Comparison of ENCODE assay signal across 27 cellular contexts in genomic region chr16:14520753-14521152, GRCh38.
"Had no signal": no experiment of that assay in that cellular context is flagged by ENCODE, and none has a peak within 500 bp of the region (broad histone marks: within the 10 kb centered on the region; RNA-seq: fewer than 3 reads in every experiment).

No MANE protein-coding gene starts in this region.

- H3K36me3 ChIP-seq: brain microvascular endothelial cell, gastroesophageal sphincter, transverse colon had no signal

- H3K9me3 ChIP-seq: gastroesophageal sphincter, mucosa of descending colon, testis, transverse colon had no signal

- H3K27ac Mint-ChIP-seq: activated CD4-positive, alpha-beta T cell treated with anti-CD3 and anti-CD28 coated beads for 36 hours; activated naive CD8-positive, alpha-beta T cell treated with anti-CD3 and anti-CD28 coated beads for 36 hours; T-helper 2 cell treated with Interferon-gamma antibody and Interleukin-4, amounts not matched to agents 5 μg/mL and 100 μg/mL, for 36 hours had no signal

- ATAC-seq: activated CD4-positive, alpha-beta T cell treated with anti-CD3 and anti-CD28 coated beads for 36 hours; gastroesophageal sphincter; left cardiac atrium; left ventricle myocardium superior; mucosa of descending colon; right cardiac atrium had no signal

- H3K4me2 ChIP-seq: hepatocyte had no signal

- H3K4me1 ChIP-seq: gastroesophageal sphincter, testis had no signal

- H3K27me3 ChIP-seq: brain microvascular endothelial cell, dorsolateral prefrontal cortex, gastroesophageal sphincter, hepatocyte, testis, transverse colon had no signal

- DNase-seq: activated CD4-positive, alpha-beta T cell treated with anti-CD3 and anti-CD28 coated beads, Interleukin-2, amount 50 U/mL, for 48 hours; activated CD4-positive, CD25-positive, alpha-beta regulatory T cell; activated CD8-positive, alpha-beta memory T cell treated with anti-CD3 and anti-CD28 coated beads, Interleukin-2, amount 50 U/mL, for 48 hours; activated gamma-delta T cell; activated naive CD8-positive, alpha-beta T cell treated with anti-CD3 and anti-CD28 coated beads for 36 hours; activated T-cell treated with anti-CD3 and anti-CD28 coated beads, Interleukin-2, amount 50 U/mL, for 24 hours; amniotic stem cell; brain microvascular endothelial cell; dorsolateral prefrontal cortex; left cardiac atrium; left ventricle myocardium superior; mucosa of descending colon; occipital lobe; right cardiac atrium; stimulated activated CD4-positive, alpha-beta T cell treated with anti-CD3 and anti-CD28 coated beads, Interleukin-15, amount 100 ng/mL, for 24 hours; stimulated activated CD4-positive, alpha-beta T cell treated with anti-CD3 and anti-CD28 coated beads, Interleukin-2, amount 100 ng/mL, for 24 hours; testis; transverse colon had no signal

- H3K4me3 Mint-ChIP-seq: activated CD4-positive, alpha-beta T cell treated with anti-CD3 and anti-CD28 coated beads for 36 hours; activated naive CD8-positive, alpha-beta T cell treated with anti-CD3 and anti-CD28 coated beads for 36 hours; activated T-cell treated with anti-CD3 and anti-CD28 coated beads, Interleukin-2, amount 50 U/mL, for 24 hours; neural crest cell; T-helper 2 cell treated with Interferon-gamma antibody and Interleukin-4, amounts not matched to agents 5 μg/mL and 100 μg/mL, for 36 hours had no signal

- H3K9me3 Mint-ChIP-seq: activated naive CD8-positive, alpha-beta T cell treated with anti-CD3 and anti-CD28 coated beads for 36 hours; activated T-cell treated with anti-CD3 and anti-CD28 coated beads, Interleukin-2, amount 50 U/mL, for 24 hours; neural crest cell; T-helper 2 cell treated with Interferon-gamma antibody and Interleukin-4, amounts not matched to agents 5 μg/mL and 100 μg/mL, for 36 hours had no signal

- H3K27me3 Mint-ChIP-seq: activated CD4-positive, alpha-beta T cell treated with anti-CD3 and anti-CD28 coated beads for 36 hours; activated naive CD8-positive, alpha-beta T cell treated with anti-CD3 and anti-CD28 coated beads for 36 hours; activated T-cell treated with anti-CD3 and anti-CD28 coated beads, Interleukin-2, amount 50 U/mL, for 24 hours had no signal

- H3K36me3 Mint-ChIP-seq: activated naive CD8-positive, alpha-beta T cell treated with anti-CD3 and anti-CD28 coated beads for 36 hours had no signal

- H3K4me3 ChIP-seq: coronary artery, dorsolateral prefrontal cortex, gastroesophageal sphincter, hepatocyte, mucosa of descending colon, testis, transverse colon had no signal

- FAIRE-seq: astrocyte, endothelial cell of umbilical vein, keratinocyte had no signal

- H3K27ac ChIP-seq: brain microvascular endothelial cell, coronary artery, dorsolateral prefrontal cortex, gastroesophageal sphincter, hepatocyte, testis, transverse colon had no signal
